13 cellular contexts compared by ENCODE assay signal in the genomic region with DNA sequence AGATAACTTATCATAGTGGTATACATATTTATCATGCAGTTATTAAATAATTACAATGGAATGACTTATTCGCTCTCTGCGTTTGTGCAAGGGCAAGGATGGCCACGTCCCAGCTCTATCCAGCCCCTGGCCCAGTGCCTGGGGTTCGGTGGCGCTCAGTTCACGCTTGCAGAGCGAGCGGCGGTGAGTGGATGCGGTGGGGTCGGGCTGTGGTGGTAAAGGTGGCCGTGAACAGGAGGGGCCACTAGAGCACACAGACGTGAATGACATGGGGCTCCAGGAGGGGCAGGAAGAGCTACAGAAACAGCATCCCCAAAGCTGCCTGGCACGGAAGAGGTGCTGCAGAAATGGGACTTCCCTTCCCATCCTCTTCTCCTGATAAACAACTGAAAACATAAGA.
"Had no signal": no experiment of that assay in that cellular context is flagged by ENCODE, and none has a peak within 500 bp of the region (broad histone marks: within the 10 kb centered on the region; RNA-seq: fewer than 3 reads in every experiment).

No MANE protein-coding gene starts in this region.

- H3K27ac ChIP-seq: brain microvascular endothelial cell, neutrophil, right atrium auricular region, tibial nerve had no signal

- H3K27ac Mint-ChIP-seq: activated CD4-positive, alpha-beta memory T cell treated with anti-CD3 and anti-CD28 coated beads for 36 hours; activated T-helper 2 cell treated with anti-CD3 and anti-CD28 coated beads, Interferon-gamma antibody, Interleukin-2, Interleukin-4, amounts not matched to agents 10 μg/mL and 5 μg/mL and 100 μg/mL, durations not matched to agents 14 hours and 24 hours and 36 hours; dendritic cell treated with granulocyte-macrophage colony-stimulating factor and Interleukin-4, amounts not matched to agents 40 ng/mL and 50 ng/mL, for 4 days had no signal

- DNase-seq: activated CD4-positive, alpha-beta memory T cell treated with anti-CD3 and anti-CD28 coated beads for 36 hours; activated CD8-positive, alpha-beta memory T cell treated with anti-CD3 and anti-CD28 coated beads, Interleukin-2, amount 50 U/mL, for 4 hours; activated naive CD4-positive, alpha-beta T cell treated with anti-CD3 and anti-CD28 coated beads, Interleukin-2, amount 50 U/mL, for 16 hours; brain microvascular endothelial cell; erythroblast; hippocampal formation; T-helper 2 cell had no signal

- H3K9me3 Mint-ChIP-seq: activated CD4-positive, alpha-beta memory T cell treated with anti-CD3 and anti-CD28 coated beads for 36 hours; activated T-helper 2 cell treated with anti-CD3 and anti-CD28 coated beads, Interferon-gamma antibody, Interleukin-2, Interleukin-4, amounts not matched to agents 10 μg/mL and 5 μg/mL and 100 μg/mL, durations not matched to agents 14 hours and 24 hours and 36 hours; dendritic cell treated with granulocyte-macrophage colony-stimulating factor and Interleukin-4, amounts not matched to agents 40 ng/mL and 50 ng/mL, for 4 days had no signal

- H3K27me3 ChIP-seq: right atrium auricular region, tibial nerve had no signal

- H3K4me3 Mint-ChIP-seq: activated CD4-positive, alpha-beta memory T cell treated with anti-CD3 and anti-CD28 coated beads for 36 hours; dendritic cell treated with granulocyte-macrophage colony-stimulating factor and Interleukin-4, amounts not matched to agents 40 ng/mL and 50 ng/mL, for 4 days had no signal

- H3K9me3 ChIP-seq: neutrophil, right atrium auricular region, tibial nerve had no signal

- H3K36me3 ChIP-seq: brain microvascular endothelial cell, neutrophil, right atrium auricular region, tibial nerve had no signal

- H3K4me1 ChIP-seq: right atrium auricular region had no signal

- H3K4me3 ChIP-seq: right atrium auricular region, skin epidermis, tibial nerve had no signal
